1 cellular context compared by ENCODE assay signal in genomic region chr20:8627386-8628030, GRCh38.
TF ChIP-seq lines count a peak whose summit lies in the region.

No MANE protein-coding gene starts in this region.

TF ChIP-seq in endothelial cell of umbilical vein, 7 proteins besides CTCF, POLR2A, EP300 and RAD21:
- TF ChIP-seq GATA2 (IDR thresholded peaks at IDR 0.05; ENCODE audit: insufficient read depth, insufficient read length, low read depth, low read length) (no peak), FOS (IDR thresholded peaks at IDR 0.05; ENCODE audit: borderline replicate concordance, insufficient read depth, low read length) (no peak), JUN (IDR thresholded peaks at IDR 0.05; ENCODE audit: borderline replicate concordance, insufficient read depth, insufficient read length, low read depth) (no peak), POLR2AphosphoS5 (IDR thresholded peaks at IDR 0.05; ENCODE audit: insufficient read depth, low read depth, low read length) (no peak), MYC (IDR thresholded peaks at IDR 0.05; ENCODE audit: low read depth, low read length) (no peak), EZH2 (IDR thresholded peaks at IDR 0.05; ENCODE audit: borderline replicate concordance, low read depth, low read length, severe bottlenecking) (no peak)
- TF ChIP-seq, protein P1, sequence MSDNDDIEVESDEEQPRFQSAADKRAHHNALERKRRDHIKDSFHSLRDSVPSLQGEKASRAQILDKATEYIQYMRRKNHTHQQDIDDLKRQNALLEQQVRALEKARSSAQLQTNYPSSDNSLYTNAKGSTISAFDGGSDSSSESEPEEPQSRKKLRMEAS (IDR thresholded peaks at IDR 0.05; ENCODE audit: insufficient read depth, insufficient read length), result no peak
